In the genomic region with DNA sequence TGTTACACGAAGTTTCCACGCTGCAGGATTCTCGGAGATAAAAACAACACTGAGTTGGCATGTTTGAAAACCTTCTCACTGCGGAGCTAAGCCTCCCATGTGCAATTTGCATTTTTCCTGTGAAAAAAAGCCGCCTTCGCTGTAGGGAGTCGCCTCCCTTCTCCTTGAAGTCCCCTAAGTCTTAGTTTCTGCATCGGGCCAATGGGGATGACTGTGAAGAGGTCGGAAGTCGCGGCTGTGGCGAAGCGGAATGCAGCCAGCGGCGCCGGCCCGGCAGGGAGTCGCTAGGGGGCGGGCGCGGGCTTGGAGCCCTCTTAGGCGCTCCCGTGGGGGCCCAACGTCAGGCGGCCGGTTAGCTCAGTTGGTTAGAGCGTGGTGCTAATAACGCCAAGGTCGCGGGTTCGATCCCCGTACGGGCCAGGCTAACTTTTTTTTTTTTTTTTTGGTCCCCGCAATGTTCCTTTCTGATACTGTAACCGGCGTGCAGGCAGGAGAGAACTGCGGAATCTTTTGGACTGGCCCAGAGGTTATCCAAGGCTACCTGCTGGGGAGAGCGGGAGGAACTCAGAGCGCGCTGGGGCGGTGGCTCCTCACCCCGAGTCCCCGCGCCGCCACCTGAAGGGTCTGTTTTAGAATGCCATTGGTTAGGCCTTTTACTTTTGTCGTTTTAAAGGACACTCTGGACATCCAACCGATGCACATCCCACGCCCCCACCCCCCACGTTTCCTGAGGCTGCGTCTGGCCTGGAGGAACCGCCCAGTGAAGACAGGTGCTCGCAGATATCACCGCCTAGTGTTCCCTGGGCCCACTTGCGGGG, we compare ENCODE assay signal across 8 cellular contexts. TPM values are rescaled to one million over a fixed set of nuclear protein-coding genes. Genes with fewer than 3 reads are reported as not detected.
DNase-seq lines count a peak whose midpoint lies in the region; ATAC-seq, FAIRE-seq and TF ChIP-seq lines count a peak whose summit lies in the region.

No MANE protein-coding gene starts in this region.

- H3K4me1 ChIP-seq in adipocyte (ENCODE audit: control insufficient read depth, insufficient read depth, low read length) (peaks cover 35% of the 10 kb centered on the region), heart right ventricle (peaks cover 0 to 61% (median 51%) of the 10 kb centered on the region in 9 donors)

- FAIRE-seq in GM12892 (lab: Jason Lieb, UNC) = peak; percentile 85

- H3K9ac ChIP-seq in adipocyte (ENCODE audit: low read length) = peak overlapping the region; percentile 83

- ATAC-seq in HG02840 (IDR thresholded peaks at IDR 0.05; ENCODE audit: low FRiP score, unreplicated experiment) = peak; percentile 48
- peak; percentile 78 to 89 (median 83) for ATAC-seq in heart right ventricle

- peaks cover 38% of the 10 kb centered on the region for H3K4me1 Mint-ChIP-seq in type B pancreatic cell (ENCODE audit: unreplicated experiment)

- H3K27me3 Mint-ChIP-seq in type B pancreatic cell = peaks cover 14% of the 10 kb centered on the region

- H3K9me3 Mint-ChIP-seq in type B pancreatic cell = no peaks in the 10 kb centered on the region

- H3K4me3 ChIP-seq in adipocyte (ENCODE audit: low read length) (peak overlapping the region; percentile 82), heart right ventricle (peak overlapping the region; percentile 29 to 76 (median 60))

- H3K9me3 ChIP-seq in adipocyte (ENCODE audit: control insufficient read depth, low read length) = no peaks in the 10 kb centered on the region
- no peaks in the 10 kb centered on the region for H3K9me3 ChIP-seq in heart right ventricle

- H3K4me3 Mint-ChIP-seq in type B pancreatic cell = peak overlapping the region; percentile 98

- TF ChIP-seq POLR2A in GM12892 (IDR thresholded peaks at IDR 0.05; ENCODE audit: low read depth, low read length) = no peak

- DNase-seq in GM12892 (ENCODE audit: insufficient read length) (peak; percentile 84), NCI-H1417 (lab: John Stamatoyannopoulos, UW) (peak; percentile 90 to 95 (median 90)), SW480 (ENCODE audit: low spot score) (peak; percentile 92), adipocyte (ENCODE audit: low read depth) (peak; percentile 96), heart right ventricle (peak; percentile 92 to 94), posterior cingulate gyrus (peak; percentile 89 to 99 (median 95)), type B pancreatic cell (ENCODE audit: extremely low spot score, unreplicated experiment) (peak; percentile 99)

- no peaks in the 10 kb centered on the region for H3K27me3 ChIP-seq in adipocyte (replicated peaks; ENCODE audit: control insufficient read depth, insufficient read depth, low read length)
- no peaks in the 10 kb centered on the region for H3K27me3 ChIP-seq in heart right ventricle

- TF ChIP-seq CTCF in heart right ventricle (IDR thresholded peaks at IDR 0.05) = peak; percentile 57 to 93 (median 87)
- TF ChIP-seq CTCF in type B pancreatic cell (conservative IDR thresholded peaks at IDR 0.05) = peak; percentile 72

- peak overlapping the region; percentile 30 to 98 (median 92) for H3K27ac ChIP-seq in heart right ventricle

- peaks cover 3% of the 10 kb centered on the region for H3K36me3 Mint-ChIP-seq in type B pancreatic cell

- intact Hi-C loops in heart right ventricle (cut with DNase I) (loop anchor here in 7 of 10 donors (2.0 to 10.0 kb wide), 9 partner anchors 45 to 355 kb away; a partner anchor contains a TSS), posterior cingulate gyrus (cut with DNase I) (loop anchor here (5.0 to 10.0 kb wide), 3 partner anchors 200 to 352 kb away; a partner anchor contains a TSS)

- H3K27ac Mint-ChIP-seq in type B pancreatic cell = peak overlapping the region; percentile 98

- H3K36me3 ChIP-seq in adipocyte (ENCODE audit: control insufficient read depth, insufficient read depth, low read length, severe bottlenecking) (no peaks in the 10 kb centered on the region), heart right ventricle (peaks cover 0 to 2% (median 0%) of the 10 kb centered on the region in 9 donors)

- WGBS in heart right ventricle, 2 donors = 1 to 2% methylated on average over 54 of the region's 54 CpGs

RNA-seq across cellular contexts. Expression of a gene that starts 2.6 kb away (rescaled TPM):
- polyA plus RNA-seq in GM12892 (2012; ENCODE audit: missing spikeins) = 12.0 TPM
- total RNA-seq in heart right ventricle (10 to 100 TPM in 1 of 10 donors, 1 to 10 TPM in 9; 7.0 to 12.8 (median 8.4) TPM), type B pancreatic cell (ENCODE audit: low replicate concordance) (10.8 and 16.4 TPM in 2 replicates)
- polyA plus RNA-seq in heart right ventricle = 10 to 100 TPM in 1 of 2 donors, 1 to 10 TPM in 1; 3.8 to 13.4 TPM

RNA-seq across cellular contexts. Expression of a gene that starts 12.0 kb away (rescaled TPM):
- polyA plus RNA-seq in GM12892 (2012; ENCODE audit: missing spikeins) = 4.4 TPM
- total RNA-seq in heart right ventricle = 10 to 100 TPM in 4 of 10 donors, 1 to 10 TPM in 6; 6.6 to 15.5 (median 9.5) TPM
- 10 to 100 TPM; 17.6 to 19.8 TPM for polyA plus RNA-seq in heart right ventricle
- total RNA-seq in type B pancreatic cell (ENCODE audit: low replicate concordance) = 17.7 and 26.3 TPM in 2 replicates

RNA-seq across cellular contexts. Expression of a gene that starts 45.7 kb away (rescaled TPM):
- 60.5 TPM for polyA plus RNA-seq in GM12892 (2012; ENCODE audit: missing spikeins)
- total RNA-seq in heart right ventricle = 10 to 100 TPM; 26.6 to 36.7 (median 31.0) TPM
- 10 to 100 TPM; 40.8 to 46.0 TPM for polyA plus RNA-seq in heart right ventricle
- 29.5 and 34.2 TPM in 2 replicates for total RNA-seq in type B pancreatic cell (ENCODE audit: low replicate concordance)

RNA-seq across cellular contexts. Expression of a gene that starts 45.8 kb away (rescaled TPM):
- polyA plus RNA-seq in GM12892 (2012; ENCODE audit: missing spikeins) = 1.9 TPM
- total RNA-seq in heart right ventricle (10 to 100 TPM; 20.1 to 34.2 (median 25.3) TPM), type B pancreatic cell (ENCODE audit: low replicate concordance) (25.5 and 31.0 TPM in 2 replicates)
- 1 to 10 TPM; 6.8 to 6.9 TPM for polyA plus RNA-seq in heart right ventricle

Comparison
In these comparisons a context has a peak if more than half of its experiments do, and no peak if none do; other contexts are left out.
1. Peak in every context shown above with its lines: DNase-seq, ATAC-seq, H3K4me3 ChIP-seq and H3K27ac ChIP-seq.